1 cellular context compared by ENCODE assay signal in the genomic region with DNA sequence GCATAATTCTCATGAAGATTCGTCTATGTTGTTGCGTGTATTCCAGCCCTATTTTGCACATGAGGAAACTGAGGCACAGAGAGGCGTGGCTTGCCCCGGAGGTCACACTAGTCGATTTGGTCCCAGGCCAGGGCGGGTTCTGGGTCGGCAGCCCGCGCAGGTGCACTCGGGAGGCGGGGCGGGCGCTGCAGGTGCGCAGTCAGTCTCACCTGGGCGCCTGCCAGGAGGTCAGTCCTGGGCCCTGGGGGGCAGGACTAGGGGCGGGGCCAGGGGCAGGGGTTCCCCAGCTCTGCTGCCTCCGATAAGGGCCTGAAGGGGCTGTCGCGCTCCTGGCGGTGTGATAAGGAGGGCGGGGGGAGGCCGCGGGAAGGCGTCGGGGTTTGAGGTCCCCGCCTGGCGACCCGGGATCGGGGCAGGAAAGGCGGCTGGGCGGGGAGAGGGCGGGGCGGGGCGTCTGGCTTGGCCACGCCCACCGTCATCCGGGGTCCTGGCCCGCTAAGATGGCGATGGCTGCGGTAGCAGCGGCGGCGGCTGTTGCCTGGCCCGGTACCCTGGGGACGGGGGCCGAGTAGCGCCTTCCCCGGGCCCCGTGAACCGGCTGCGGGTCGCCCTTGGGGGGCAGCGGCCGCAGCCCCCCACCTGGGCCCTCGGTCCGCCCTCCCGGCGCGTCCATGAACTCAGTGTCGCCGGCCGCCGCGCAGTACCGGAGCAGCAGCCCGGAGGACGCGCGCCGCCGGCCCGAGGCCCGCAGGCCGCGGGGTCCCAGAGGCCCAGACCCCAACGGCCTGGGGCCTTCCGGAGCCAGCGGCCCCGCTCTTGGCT.
TF ChIP-seq lines count a peak whose summit lies in the region.

Gene ATG4D, plus strand, starts transcription at position 485 of the 822 bp plus-strand sequence. Its CDS starts 187 bp downstream, at position 672.

TF ChIP-seq in HepG2, 621 proteins besides CTCF, POLR2A, EP300 and RAD21 (continued from another document and continues in another):
- TF ChIP-seq, protein P1, sequence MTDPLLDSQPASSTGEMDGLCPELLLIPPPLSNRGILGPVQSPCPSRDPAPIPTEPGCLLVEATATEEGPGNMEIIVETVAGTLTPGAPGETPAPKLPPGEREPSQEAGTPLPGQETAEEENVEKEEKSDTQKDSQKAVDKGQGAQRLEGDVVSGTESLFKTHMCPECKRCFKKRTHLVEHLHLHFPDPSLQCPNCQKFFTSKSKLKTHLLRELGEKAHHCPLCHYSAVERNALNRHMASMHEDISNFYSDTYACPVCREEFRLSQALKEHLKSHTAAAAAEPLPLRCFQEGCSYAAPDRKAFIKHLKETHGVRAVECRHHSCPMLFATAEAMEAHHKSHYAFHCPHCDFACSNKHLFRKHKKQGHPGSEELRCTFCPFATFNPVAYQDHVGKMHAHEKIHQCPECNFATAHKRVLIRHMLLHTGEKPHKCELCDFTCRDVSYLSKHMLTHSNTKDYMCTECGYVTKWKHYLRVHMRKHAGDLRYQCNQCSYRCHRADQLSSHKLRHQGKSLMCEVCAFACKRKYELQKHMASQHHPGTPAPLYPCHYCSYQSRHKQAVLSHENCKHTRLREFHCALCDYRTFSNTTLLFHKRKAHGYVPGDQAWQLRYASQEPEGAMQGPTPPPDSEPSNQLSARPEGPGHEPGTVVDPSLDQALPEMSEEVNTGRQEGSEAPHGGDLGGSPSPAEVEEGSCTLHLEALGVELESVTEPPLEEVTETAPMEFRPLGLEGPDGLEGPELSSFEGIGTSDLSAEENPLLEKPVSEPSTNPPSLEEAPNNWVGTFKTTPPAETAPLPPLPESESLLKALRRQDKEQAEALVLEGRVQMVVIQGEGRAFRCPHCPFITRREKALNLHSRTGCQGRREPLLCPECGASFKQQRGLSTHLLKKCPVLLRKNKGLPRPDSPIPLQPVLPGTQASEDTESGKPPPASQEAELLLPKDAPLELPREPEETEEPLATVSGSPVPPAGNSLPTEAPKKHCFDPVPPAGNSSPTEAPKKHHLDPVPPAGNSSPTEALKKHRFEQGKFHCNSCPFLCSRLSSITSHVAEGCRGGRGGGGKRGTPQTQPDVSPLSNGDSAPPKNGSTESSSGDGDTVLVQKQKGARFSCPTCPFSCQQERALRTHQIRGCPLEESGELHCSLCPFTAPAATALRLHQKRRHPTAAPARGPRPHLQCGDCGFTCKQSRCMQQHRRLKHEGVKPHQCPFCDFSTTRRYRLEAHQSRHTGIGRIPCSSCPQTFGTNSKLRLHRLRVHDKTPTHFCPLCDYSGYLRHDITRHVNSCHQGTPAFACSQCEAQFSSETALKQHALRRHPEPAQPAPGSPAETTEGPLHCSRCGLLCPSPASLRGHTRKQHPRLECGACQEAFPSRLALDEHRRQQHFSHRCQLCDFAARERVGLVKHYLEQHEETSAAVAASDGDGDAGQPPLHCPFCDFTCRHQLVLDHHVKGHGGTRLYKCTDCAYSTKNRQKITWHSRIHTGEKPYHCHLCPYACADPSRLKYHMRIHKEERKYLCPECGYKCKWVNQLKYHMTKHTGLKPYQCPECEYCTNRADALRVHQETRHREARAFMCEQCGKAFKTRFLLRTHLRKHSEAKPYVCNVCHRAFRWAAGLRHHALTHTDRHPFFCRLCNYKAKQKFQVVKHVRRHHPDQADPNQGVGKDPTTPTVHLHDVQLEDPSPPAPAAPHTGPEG (CRISPR knock-in tag; IDR thresholded peaks at IDR 0.05), result no peak
- peak; percentile 49; the same call in 1 of the 2 replicates for TF ChIP-seq KLF6 (CRISPR knock-in tag; IDR thresholded peaks at IDR 0.05)
- no peak for TF ChIP-seq GABPA (IDR thresholded peaks at IDR 0.05; ENCODE audit: low read depth, low read length)
- TF ChIP-seq GABPA (CRISPR knock-in tag; IDR thresholded peaks at IDR 0.05; ENCODE audit: low read depth), result no peak
- TF ChIP-seq HDAC1 (CRISPR knock-in tag; IDR thresholded peaks at IDR 0.05), result no peak
- TF ChIP-seq BRD4 (CRISPR knock-in tag; IDR thresholded peaks at IDR 0.05), result no peak
- no peak for TF ChIP-seq PHF21A (CRISPR knock-in tag; IDR thresholded peaks at IDR 0.05)
- no peak for TF ChIP-seq ZNF724P (CRISPR knock-in tag; IDR thresholded peaks at IDR 0.05; ENCODE audit: borderline replicate concordance)
- TF ChIP-seq NFKB2 (CRISPR knock-in tag; IDR thresholded peaks at IDR 0.05; ENCODE audit: borderline replicate concordance), result no peak
- TF ChIP-seq SP1 (IDR thresholded peaks at IDR 0.05), result no peak
- TF ChIP-seq SP1 (CRISPR knock-in tag; IDR thresholded peaks at IDR 0.05), result peak; percentile 65; the same call in 1 of the 2 replicates
- TF ChIP-seq TMF1 (CRISPR knock-in tag; IDR thresholded peaks at IDR 0.05; ENCODE audit: low read depth), result no peak
- peak; percentile 64 for TF ChIP-seq AGO2 (optimal IDR thresholded peaks at IDR 0.05; ENCODE audit: low read depth, low read length)
- TF ChIP-seq FOXO1 (CRISPR knock-in tag; IDR thresholded peaks at IDR 0.05), result no peak
- TF ChIP-seq ATAD3A (CRISPR knock-in tag; IDR thresholded peaks at IDR 0.05), result no peak
- TF ChIP-seq GATA4 (IDR thresholded peaks at IDR 0.05; ENCODE audit: borderline replicate concordance, low read depth), result no peak
- no peak for TF ChIP-seq ZNF660 (CRISPR knock-in tag; IDR thresholded peaks at IDR 0.05; ENCODE audit: borderline replicate concordance, low read depth)
- TF ChIP-seq HOXA5 (CRISPR knock-in tag; IDR thresholded peaks at IDR 0.05), result peak; percentile 19; the same call in 1 of the 2 replicates
- no peak for TF ChIP-seq GTF3A (CRISPR knock-in tag; conservative IDR thresholded peaks at IDR 0.05)
- TF ChIP-seq, protein P2, sequence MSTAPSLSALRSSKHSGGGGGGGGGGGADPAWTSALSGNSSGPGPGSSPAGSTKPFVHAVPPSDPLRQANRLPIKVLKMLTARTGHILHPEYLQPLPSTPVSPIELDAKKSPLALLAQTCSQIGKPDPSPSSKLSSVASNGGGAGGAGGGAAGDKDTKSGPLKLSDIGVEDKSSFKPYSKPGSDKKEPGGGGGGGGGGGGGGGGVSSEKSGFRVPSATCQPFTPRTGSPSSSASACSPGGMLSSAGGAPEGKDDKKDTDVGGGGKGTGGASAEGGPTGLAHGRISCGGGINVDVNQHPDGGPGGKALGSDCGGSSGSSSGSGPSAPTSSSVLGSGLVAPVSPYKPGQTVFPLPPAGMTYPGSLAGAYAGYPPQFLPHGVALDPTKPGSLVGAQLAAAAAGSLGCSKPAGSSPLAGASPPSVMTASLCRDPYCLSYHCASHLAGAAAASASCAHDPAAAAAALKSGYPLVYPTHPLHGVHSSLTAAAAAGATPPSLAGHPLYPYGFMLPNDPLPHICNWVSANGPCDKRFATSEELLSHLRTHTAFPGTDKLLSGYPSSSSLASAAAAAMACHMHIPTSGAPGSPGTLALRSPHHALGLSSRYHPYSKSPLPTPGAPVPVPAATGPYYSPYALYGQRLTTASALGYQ (CRISPR knock-in tag; IDR thresholded peaks at IDR 0.05), result no peak
- no peak for TF ChIP-seq HNF1B (CRISPR knock-in tag; IDR thresholded peaks at IDR 0.05)
- TF ChIP-seq ZBTB38 (CRISPR knock-in tag; IDR thresholded peaks at IDR 0.05), result no peak
- no peak for TF ChIP-seq PTBP1 (IDR thresholded peaks at IDR 0.05; ENCODE audit: low read depth, low read length, poor library complexity, severe bottlenecking)
- TF ChIP-seq DPF2 (CRISPR knock-in tag; IDR thresholded peaks at IDR 0.05; ENCODE audit: borderline replicate concordance, low read depth), result no peak
- TF ChIP-seq SNAPC2 (CRISPR knock-in tag; IDR thresholded peaks at IDR 0.05), result no peak
- TF ChIP-seq, protein P3, sequence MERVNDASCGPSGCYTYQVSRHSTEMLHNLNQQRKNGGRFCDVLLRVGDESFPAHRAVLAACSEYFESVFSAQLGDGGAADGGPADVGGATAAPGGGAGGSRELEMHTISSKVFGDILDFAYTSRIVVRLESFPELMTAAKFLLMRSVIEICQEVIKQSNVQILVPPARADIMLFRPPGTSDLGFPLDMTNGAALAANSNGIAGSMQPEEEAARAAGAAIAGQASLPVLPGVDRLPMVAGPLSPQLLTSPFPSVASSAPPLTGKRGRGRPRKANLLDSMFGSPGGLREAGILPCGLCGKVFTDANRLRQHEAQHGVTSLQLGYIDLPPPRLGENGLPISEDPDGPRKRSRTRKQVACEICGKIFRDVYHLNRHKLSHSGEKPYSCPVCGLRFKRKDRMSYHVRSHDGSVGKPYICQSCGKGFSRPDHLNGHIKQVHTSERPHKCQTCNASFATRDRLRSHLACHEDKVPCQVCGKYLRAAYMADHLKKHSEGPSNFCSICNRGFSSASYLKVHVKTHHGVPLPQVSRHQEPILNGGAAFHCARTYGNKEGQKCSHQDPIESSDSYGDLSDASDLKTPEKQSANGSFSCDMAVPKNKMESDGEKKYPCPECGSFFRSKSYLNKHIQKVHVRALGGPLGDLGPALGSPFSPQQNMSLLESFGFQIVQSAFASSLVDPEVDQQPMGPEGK (CRISPR knock-in tag; IDR thresholded peaks at IDR 0.05), result no peak
- TF ChIP-seq, protein P4, sequence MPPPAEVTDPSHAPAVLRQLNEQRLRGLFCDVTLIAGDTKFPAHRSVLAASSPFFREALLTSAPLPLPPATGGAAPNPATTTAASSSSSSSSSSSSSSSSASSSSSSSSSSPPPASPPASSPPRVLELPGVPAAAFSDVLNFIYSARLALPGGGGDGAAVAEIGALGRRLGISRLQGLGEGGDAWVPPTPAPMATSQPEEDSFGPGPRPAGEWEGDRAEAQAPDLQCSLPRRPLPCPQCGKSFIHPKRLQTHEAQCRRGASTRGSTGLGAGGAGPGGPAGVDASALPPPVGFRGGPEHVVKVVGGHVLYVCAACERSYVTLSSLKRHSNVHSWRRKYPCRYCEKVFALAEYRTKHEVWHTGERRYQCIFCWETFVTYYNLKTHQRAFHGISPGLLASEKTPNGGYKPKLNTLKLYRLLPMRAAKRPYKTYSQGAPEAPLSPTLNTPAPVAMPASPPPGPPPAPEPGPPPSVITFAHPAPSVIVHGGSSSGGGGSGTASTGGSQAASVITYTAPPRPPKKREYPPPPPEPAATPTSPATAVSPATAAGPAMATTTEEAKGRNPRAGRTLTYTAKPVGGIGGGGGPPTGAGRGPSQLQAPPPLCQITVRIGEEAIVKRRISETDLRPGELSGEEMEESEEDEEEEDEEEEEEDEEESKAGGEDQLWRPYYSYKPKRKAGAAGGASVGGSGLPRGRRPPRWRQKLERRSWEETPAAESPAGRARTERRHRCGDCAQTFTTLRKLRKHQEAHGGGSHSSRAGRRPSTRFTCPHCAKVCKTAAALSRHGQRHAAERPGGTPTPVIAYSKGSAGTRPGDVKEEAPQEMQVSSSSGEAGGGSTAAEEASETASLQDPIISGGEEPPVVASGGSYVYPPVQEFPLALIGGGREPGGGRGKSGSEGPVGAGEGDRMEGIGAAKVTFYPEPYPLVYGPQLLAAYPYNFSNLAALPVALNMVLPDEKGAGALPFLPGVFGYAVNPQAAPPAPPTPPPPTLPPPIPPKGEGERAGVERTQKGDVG (CRISPR knock-in tag; IDR thresholded peaks at IDR 0.05; ENCODE audit: borderline replicate concordance), result no peak
- TF ChIP-seq KAT7 (CRISPR knock-in tag; IDR thresholded peaks at IDR 0.05; ENCODE audit: borderline replicate concordance), result no peak
- 0 out of 2 replicates have a peak, but pooled peaks have one; percentile 34 for TF ChIP-seq FOXC1 (CRISPR knock-in tag; IDR thresholded peaks at IDR 0.05; ENCODE audit: borderline replicate concordance)
- TF ChIP-seq, protein P5, sequence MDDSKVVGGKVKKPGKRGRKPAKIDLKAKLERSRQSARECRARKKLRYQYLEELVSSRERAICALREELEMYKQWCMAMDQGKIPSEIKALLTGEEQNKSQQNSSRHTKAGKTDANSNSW (CRISPR knock-in tag; IDR thresholded peaks at IDR 0.05; ENCODE audit: borderline replicate concordance), result no peak
- no peak for TF ChIP-seq MAFG (CRISPR knock-in tag; IDR thresholded peaks at IDR 0.05)
- TF ChIP-seq ZNF598 (CRISPR knock-in tag; IDR thresholded peaks at IDR 0.05; ENCODE audit: borderline replicate concordance), result no peak
- no peak for TF ChIP-seq MTF1 (CRISPR knock-in tag; IDR thresholded peaks at IDR 0.05)
- TF ChIP-seq ZNF674 (CRISPR knock-in tag; IDR thresholded peaks at IDR 0.05; ENCODE audit: low read depth), result no peak
- peak; percentile 83 for TF ChIP-seq RBFOX2 (IDR thresholded peaks at IDR 0.05; ENCODE audit: low read depth, low read length)
- TF ChIP-seq ZNF501 (CRISPR knock-in tag; IDR thresholded peaks at IDR 0.05), result 0 out of 2 replicates have a peak, but pooled peaks have one; percentile 53
- 0 out of 2 replicates have a peak, but pooled peaks have one; percentile 20 for TF ChIP-seq ZNF605 (CRISPR knock-in tag; IDR thresholded peaks at IDR 0.05)
- no peak for TF ChIP-seq MZF1 (CRISPR knock-in tag; IDR thresholded peaks at IDR 0.05; ENCODE audit: borderline replicate concordance)
- TF ChIP-seq EED (CRISPR knock-in tag; IDR thresholded peaks at IDR 0.05), result no peak
- no peak for TF ChIP-seq ZNF678 (CRISPR knock-in tag; IDR thresholded peaks at IDR 0.05)
- no peak for TF ChIP-seq ZNF792 (CRISPR knock-in tag; IDR thresholded peaks at IDR 0.05)
- TF ChIP-seq ZNF563 (CRISPR knock-in tag; IDR thresholded peaks at IDR 0.05), result no peak
- TF ChIP-seq SOX13 (IDR thresholded peaks at IDR 0.05), result no peak
- TF ChIP-seq SOX13 (CRISPR knock-in tag; conservative IDR thresholded peaks at IDR 0.05 in 1 of 2, IDR thresholded peaks at IDR 0.05 in 1 of 2), result no peak
- peak; percentile 55 for TF ChIP-seq NR2C2 (CRISPR knock-in tag; IDR thresholded peaks at IDR 0.05; ENCODE audit: borderline replicate concordance)
- TF ChIP-seq SRY (CRISPR knock-in tag; IDR thresholded peaks at IDR 0.05), result no peak
- TF ChIP-seq ZBTB8A (CRISPR knock-in tag; IDR thresholded peaks at IDR 0.05; ENCODE audit: borderline replicate concordance, low read depth), result no peak
- TF ChIP-seq DNMT3B (CRISPR knock-in tag; conservative IDR thresholded peaks at IDR 0.05), result no peak
